Comparison of ENCODE assay signal across 20 cellular contexts in the genomic region with DNA sequence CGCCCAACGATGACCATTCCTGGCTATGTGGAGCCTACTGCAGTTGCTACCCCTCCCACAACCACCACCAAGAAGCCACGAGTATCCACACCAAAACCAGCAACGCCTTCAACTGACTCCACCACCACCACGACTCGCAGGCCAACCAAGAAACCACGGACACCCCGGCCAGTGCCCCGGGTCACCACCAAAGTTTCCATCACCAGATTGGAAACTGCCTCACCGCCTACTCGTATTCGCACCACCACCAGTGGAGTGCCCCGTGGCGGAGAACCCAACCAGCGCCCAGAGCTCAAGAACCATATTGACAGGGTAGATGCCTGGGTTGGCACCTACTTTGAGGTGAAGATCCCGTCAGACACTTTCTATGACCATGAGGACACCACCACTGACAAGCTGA. TPM values are rescaled to one million over a fixed set of nuclear protein-coding genes. Genes with fewer than 3 reads are reported as not detected.
"Had no signal": no experiment of that assay in that cellular context is flagged by ENCODE, and none has a peak within 500 bp of the region (broad histone marks: within the 10 kb centered on the region; RNA-seq: fewer than 3 reads in every experiment).

No MANE protein-coding gene starts in this region.

- H3K9me3 ChIP-seq: adrenal gland, neutrophil, suprapubic skin, transverse colon, vagina had no signal

- H3K4me3 Mint-ChIP-seq: activated CD8-positive, alpha-beta memory T cell treated with anti-CD3 and anti-CD28 coated beads, Interleukin-2, amount 10 ng/mL, durations not matched to agents 7 days and 5 days; naive thymus-derived CD4-positive, alpha-beta T cell; stimulated activated naive CD8-positive, alpha-beta T cell treated with anti-CD3 and anti-CD28 coated beads, Interleukin-15, amount 100 ng/mL, for 72 hours had no signal

- H3K27ac Mint-ChIP-seq: activated CD8-positive, alpha-beta memory T cell treated with anti-CD3 and anti-CD28 coated beads, Interleukin-2, amount 10 ng/mL, durations not matched to agents 7 days and 5 days; naive thymus-derived CD4-positive, alpha-beta T cell had no signal

- DNase-seq: activated CD4-positive, alpha-beta T cell treated with anti-CD3 and anti-CD28 coated beads for 1 hour; activated CD8-positive, alpha-beta memory T cell treated with anti-CD3 and anti-CD28 coated beads, Interleukin-2, amount 10 ng/mL, durations not matched to agents 7 days and 5 days; activated naive CD4-positive, alpha-beta T cell treated with anti-CD3 and anti-CD28 coated beads, Interleukin-2, amount 50 U/mL, for 16 hours; activated T-cell treated with anti-CD3 and anti-CD28 coated beads, Interleukin-2, amount 50 U/mL, for 1 hour; adrenal gland; effector CD4-positive, alpha-beta T cell; mesenchymal stem cell; naive thymus-derived CD4-positive, alpha-beta T cell; stimulated activated CD4-positive, alpha-beta T cell treated with anti-CD3 and anti-CD28 coated beads, Interleukin-4, amount 100 ng/mL, for 4 hours; transverse colon; WERI-Rb-1 had no signal

- H3K4me3 ChIP-seq: adrenal gland, smooth muscle cell, suprapubic skin, transverse colon, vagina had no signal

- H3K9me3 Mint-ChIP-seq: stimulated activated naive CD8-positive, alpha-beta T cell treated with anti-CD3 and anti-CD28 coated beads, Interleukin-15, amount 100 ng/mL, for 72 hours had no signal

- ATAC-seq: activated CD8-positive, alpha-beta memory T cell treated with anti-CD3 and anti-CD28 coated beads, Interleukin-2, amount 10 ng/mL, durations not matched to agents 7 days and 5 days; esophagus mucosa; naive thymus-derived CD4-positive, alpha-beta T cell; sciatic nerve; stimulated activated naive CD8-positive, alpha-beta T cell treated with anti-CD3 and anti-CD28 coated beads, Interleukin-15, amount 100 ng/mL, for 72 hours had no signal

- H3K27me3 Mint-ChIP-seq: activated CD8-positive, alpha-beta memory T cell treated with anti-CD3 and anti-CD28 coated beads, Interleukin-2, amount 10 ng/mL, durations not matched to agents 7 days and 5 days; naive thymus-derived CD4-positive, alpha-beta T cell; stimulated activated naive CD8-positive, alpha-beta T cell treated with anti-CD3 and anti-CD28 coated beads, Interleukin-15, amount 100 ng/mL, for 72 hours had no signal

- H3K27ac ChIP-seq: adrenal gland, neutrophil, parathyroid adenoma, suprapubic skin, transverse colon, vagina, WERI-Rb-1 had no signal

- H3K27me3 ChIP-seq: adrenal gland, neutrophil, suprapubic skin, transverse colon, vagina had no signal

- H3K4me1 ChIP-seq: vagina had no signal

RNA-seq across cellular contexts. Expression of a gene that starts 22.6 kb away (rescaled TPM):
- total RNA-seq: bronchial epithelial cell had no signal
- polyA plus RNA-seq: naive thymus-derived CD4-positive, alpha-beta T cell had no signal
